In the genomic region with DNA sequence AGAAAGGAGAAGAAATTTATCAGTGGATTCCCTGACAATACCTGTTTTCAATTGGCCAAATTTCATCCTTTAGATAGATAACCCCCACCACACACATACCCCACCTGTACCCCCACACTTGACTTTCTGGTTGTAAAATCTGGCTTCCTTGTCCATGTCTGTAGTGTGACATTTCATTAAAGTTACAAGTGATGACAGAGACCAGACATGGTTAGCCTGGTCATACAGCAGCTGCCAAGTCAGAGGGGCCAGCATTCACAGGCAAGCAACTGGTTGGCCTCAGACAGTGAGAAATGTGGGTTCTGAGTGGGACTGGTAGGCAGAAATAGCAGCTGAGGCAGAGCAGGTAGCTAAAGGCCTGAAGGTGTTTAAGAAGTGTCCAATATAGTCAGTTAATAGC, we compare ENCODE assay signal across 31 cellular contexts.
DNase-seq lines count a peak whose midpoint lies in the region; ATAC-seq and TF ChIP-seq lines count a peak whose summit lies in the region.
"Had no signal": no experiment of that assay in that cellular context is flagged by ENCODE, and none has a peak within 500 bp of the region (broad histone marks: within the 10 kb centered on the region; RNA-seq: fewer than 3 reads in every experiment).

No MANE protein-coding gene starts in this region.

- H3K27me3 ChIP-seq in SK-N-SH (ENCODE audit: insufficient read depth): no peaks in the 10 kb centered on the region
- H3K27me3 ChIP-seq: BE2C; BLaER1; BLaER1 treated with 17β-estradiol and CSF1 and Interleukin-3, amounts not matched to agents 10 nM and 100 nM had no signal

- no peak overlapping the region for H3K4me3 Mint-ChIP-seq in activated T-helper 2 cell treated with anti-CD3 and anti-CD28 coated beads, Interferon-gamma antibody, Interleukin-2, Interleukin-4, amounts not matched to agents 10 μg/mL and 5 μg/mL and 100 μg/mL, durations not matched to agents 14 hours and 24 hours and 36 hours (ENCODE audit: low read depth)
- H3K4me3 Mint-ChIP-seq: B cell; CD14-positive monocyte; CD4-positive, alpha-beta memory T cell; CD4-positive, alpha-beta T cell; CD4-positive, CD25-positive, alpha-beta regulatory T cell; CD8-positive, alpha-beta memory T cell; CD8-positive, alpha-beta T cell had no signal

- no peak overlapping the region for H3K4me2 ChIP-seq in SK-N-SH
- H3K4me2 ChIP-seq: A549; BLaER1; BLaER1 treated with 17β-estradiol and CSF1 and Interleukin-3, amounts not matched to agents 10 nM and 100 nM had no signal

- peaks cover 0 to 7% of the 10 kb centered on the region in 2 experiments; a peak in 1 of 4 replicates for H3K4me1 ChIP-seq in SK-N-SH (ENCODE audit: control insufficient read depth in 1 of 2, insufficient read depth in 2 of 2, low read depth in 1 of 2, low read length in 1 of 2)
- H3K4me1 ChIP-seq: A549; BE2C; BLaER1; BLaER1 treated with 17β-estradiol and CSF1 and Interleukin-3, amounts not matched to agents 10 nM and 100 nM; Caco-2 had no signal

- CTCF ChIA-PET in SK-N-SH (lab: Yijun Ruan, JAX): no interaction called here

- ATAC-seq in SK-N-SH treated with all-trans-retinoic acid at 6 μM for 48 hours: no peak
- ATAC-seq: A549; CD8-positive, alpha-beta T cell had no signal

- no peaks in the 10 kb centered on the region for H3K9me3 ChIP-seq in SK-N-SH
- H3K9me3 ChIP-seq: A549; BE2C; BLaER1; BLaER1 treated with 17β-estradiol and CSF1 and Interleukin-3, amounts not matched to agents 10 nM and 100 nM; Caco-2 had no signal

- no peak for TF ChIP-seq CTCF in SK-N-SH (IDR thresholded peaks at IDR 0.05)

- no peaks in the 10 kb centered on the region for H3K36me3 ChIP-seq in SK-N-SH (replicated peaks in 1 of 2; ENCODE audit: control insufficient read depth in 1 of 2, insufficient read depth in 2 of 2, low read length in 1 of 2)
- H3K36me3 ChIP-seq: BE2C; BLaER1; BLaER1 treated with 17β-estradiol and CSF1 and Interleukin-3, amounts not matched to agents 10 nM and 100 nM had no signal

- DNase-seq in SK-N-SH (peak; percentile 29), SK-N-DZ (ENCODE audit: low spot score) (peak; percentile 90)
- DNase-seq in activated T-helper 2 cell treated with anti-CD3 and anti-CD28 coated beads, Interferon-gamma antibody, Interleukin-2, Interleukin-4, amounts not matched to agents 10 μg/mL and 5 μg/mL and 100 μg/mL, durations not matched to agents 14 hours and 24 hours and 36 hours (ENCODE audit: low spot score): no peak
- DNase-seq: 8988T; ACHN; AML-193; BE2C; C1 segment of cervical spinal cord; Caco-2; Calu3; CD4-positive, alpha-beta memory T cell; CD4-positive, alpha-beta T cell; CD4-positive, CD25-positive, alpha-beta regulatory T cell; CD8-positive, alpha-beta memory T cell; CD8-positive, alpha-beta T cell; COR-L47; DMS 273 treated with DMSO at 0.1 percent for 48 hours; DMS153; DMS53; DMS79; DMS79 treated with DMSO at 0.1 percent for 48 hours; DND-41; EL had no signal

- no peak overlapping the region for H2AFZ ChIP-seq in SK-N-SH (ENCODE audit: low read depth)

- no peak; a peak in 1 of 4 replicates for TF ChIP-seq EP300 in SK-N-SH (IDR thresholded peaks at IDR 0.05; ENCODE audit: borderline replicate concordance in 1 of 2, low read depth in 1 of 2, low read length in 1 of 2)

- no peaks in the 10 kb centered on the region for H3K27me3 Mint-ChIP-seq in activated T-helper 2 cell treated with anti-CD3 and anti-CD28 coated beads, Interferon-gamma antibody, Interleukin-2, Interleukin-4, amounts not matched to agents 10 μg/mL and 5 μg/mL and 100 μg/mL, durations not matched to agents 14 hours and 24 hours and 36 hours (ENCODE audit: low read depth)
- H3K27me3 Mint-ChIP-seq: B cell; CD4-positive, alpha-beta memory T cell; CD8-positive, alpha-beta memory T cell had no signal

- intact Hi-C loops in activated T-helper 2 cell treated with anti-CD3 and anti-CD28 coated beads, Interferon-gamma antibody, Interleukin-2, Interleukin-4, amounts not matched to agents 10 μg/mL and 5 μg/mL and 100 μg/mL, durations not matched to agents 14 hours and 24 hours and 36 hours (cut with micrococcal nuclease): no loop called here

- H3K4me1 Mint-ChIP-seq in activated T-helper 2 cell treated with anti-CD3 and anti-CD28 coated beads, Interferon-gamma antibody, Interleukin-2, Interleukin-4, amounts not matched to agents 10 μg/mL and 5 μg/mL and 100 μg/mL, durations not matched to agents 14 hours and 24 hours and 36 hours (ENCODE audit: low read depth): no peaks in the 10 kb centered on the region
- H3K4me1 Mint-ChIP-seq: B cell; CD14-positive monocyte; CD4-positive, alpha-beta memory T cell; CD4-positive, CD25-positive, alpha-beta regulatory T cell; CD8-positive, alpha-beta memory T cell had no signal

- no peaks in the 10 kb centered on the region for H3K9me2 ChIP-seq in SK-N-SH

- POLR2A ChIA-PET in SK-N-SH (lab: Yijun Ruan, JAX): no interaction called here

- H3K36me3 Mint-ChIP-seq in activated T-helper 2 cell treated with anti-CD3 and anti-CD28 coated beads, Interferon-gamma antibody, Interleukin-2, Interleukin-4, amounts not matched to agents 10 μg/mL and 5 μg/mL and 100 μg/mL, durations not matched to agents 14 hours and 24 hours and 36 hours (ENCODE audit: low read depth): no peaks in the 10 kb centered on the region
- H3K36me3 Mint-ChIP-seq: CD14-positive monocyte; CD4-positive, alpha-beta memory T cell; CD4-positive, CD25-positive, alpha-beta regulatory T cell; CD8-positive, alpha-beta memory T cell; CD8-positive, alpha-beta T cell had no signal

- H3K9me3 Mint-ChIP-seq in activated T-helper 2 cell treated with anti-CD3 and anti-CD28 coated beads, Interferon-gamma antibody, Interleukin-2, Interleukin-4, amounts not matched to agents 10 μg/mL and 5 μg/mL and 100 μg/mL, durations not matched to agents 14 hours and 24 hours and 36 hours: no peaks in the 10 kb centered on the region
- H3K9me3 Mint-ChIP-seq: CD8-positive, alpha-beta T cell had no signal

- H3K27ac ChIP-seq in SK-N-SH (ENCODE audit: low read depth in 2 of 2, low read length in 1 of 2): 0 out of 4 replicates have a peak overlapping the region, but pooled peaks of 1 of the 2 experiments have one; percentile 11
- H3K27ac ChIP-seq: 22Rv1; A549; BLaER1; BLaER1 treated with 17β-estradiol and CSF1 and Interleukin-3, amounts not matched to agents 10 nM and 100 nM; C4-2B had no signal

- H3K9ac ChIP-seq in SK-N-SH: no peak overlapping the region
- H3K9ac ChIP-seq: BLaER1; BLaER1 treated with 17β-estradiol and CSF1 and Interleukin-3, amounts not matched to agents 10 nM and 100 nM had no signal

- no peaks in the 10 kb centered on the region for H3F3A ChIP-seq in SK-N-SH (replicated peaks; ENCODE audit: insufficient read depth)

- H3K4me3 ChIP-seq in SK-N-SH (ENCODE audit: low read depth in 2 of 2, low read length in 1 of 2): no peak overlapping the region
- H3K4me3 ChIP-seq: A549; BLaER1; BLaER1 treated with 17β-estradiol and CSF1 and Interleukin-3, amounts not matched to agents 10 nM and 100 nM had no signal

- H3K27ac Mint-ChIP-seq in activated T-helper 2 cell treated with anti-CD3 and anti-CD28 coated beads, Interferon-gamma antibody, Interleukin-2, Interleukin-4, amounts not matched to agents 10 μg/mL and 5 μg/mL and 100 μg/mL, durations not matched to agents 14 hours and 24 hours and 36 hours: no peak overlapping the region
- H3K27ac Mint-ChIP-seq: B cell; CD4-positive, alpha-beta memory T cell; CD4-positive, alpha-beta T cell; CD4-positive, CD25-positive, alpha-beta regulatory T cell; CD8-positive, alpha-beta memory T cell; CD8-positive, alpha-beta T cell had no signal

- H4K20me1 ChIP-seq in SK-N-SH (ENCODE audit: insufficient read depth): no peaks in the 10 kb centered on the region
- H4K20me1 ChIP-seq: BLaER1; BLaER1 treated with 17β-estradiol and CSF1 and Interleukin-3, amounts not matched to agents 10 nM and 100 nM had no signal

- no peaks in the 10 kb centered on the region for H3K79me2 ChIP-seq in SK-N-SH (ENCODE audit: insufficient read depth)

- TF ChIP-seq RAD21 in SK-N-SH (IDR thresholded peaks at IDR 0.05; ENCODE audit: low read length): no peak

TF ChIP-seq in SK-N-SH treated with all-trans-retinoic acid at 6 μM for 48 hours, 23 proteins besides CTCF, POLR2A, EP300 and RAD21:
- TF ChIP-seq, protein P1, sequence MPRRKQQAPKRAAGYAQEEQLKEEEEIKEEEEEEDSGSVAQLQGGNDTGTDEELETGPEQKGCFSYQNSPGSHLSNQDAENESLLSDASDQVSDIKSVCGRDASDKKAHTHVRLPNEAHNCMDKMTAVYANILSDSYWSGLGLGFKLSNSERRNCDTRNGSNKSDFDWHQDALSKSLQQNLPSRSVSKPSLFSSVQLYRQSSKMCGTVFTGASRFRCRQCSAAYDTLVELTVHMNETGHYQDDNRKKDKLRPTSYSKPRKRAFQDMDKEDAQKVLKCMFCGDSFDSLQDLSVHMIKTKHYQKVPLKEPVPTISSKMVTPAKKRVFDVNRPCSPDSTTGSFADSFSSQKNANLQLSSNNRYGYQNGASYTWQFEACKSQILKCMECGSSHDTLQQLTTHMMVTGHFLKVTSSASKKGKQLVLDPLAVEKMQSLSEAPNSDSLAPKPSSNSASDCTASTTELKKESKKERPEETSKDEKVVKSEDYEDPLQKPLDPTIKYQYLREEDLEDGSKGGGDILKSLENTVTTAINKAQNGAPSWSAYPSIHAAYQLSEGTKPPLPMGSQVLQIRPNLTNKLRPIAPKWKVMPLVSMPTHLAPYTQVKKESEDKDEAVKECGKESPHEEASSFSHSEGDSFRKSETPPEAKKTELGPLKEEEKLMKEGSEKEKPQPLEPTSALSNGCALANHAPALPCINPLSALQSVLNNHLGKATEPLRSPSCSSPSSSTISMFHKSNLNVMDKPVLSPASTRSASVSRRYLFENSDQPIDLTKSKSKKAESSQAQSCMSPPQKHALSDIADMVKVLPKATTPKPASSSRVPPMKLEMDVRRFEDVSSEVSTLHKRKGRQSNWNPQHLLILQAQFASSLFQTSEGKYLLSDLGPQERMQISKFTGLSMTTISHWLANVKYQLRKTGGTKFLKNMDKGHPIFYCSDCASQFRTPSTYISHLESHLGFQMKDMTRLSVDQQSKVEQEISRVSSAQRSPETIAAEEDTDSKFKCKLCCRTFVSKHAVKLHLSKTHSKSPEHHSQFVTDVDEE (CRISPR knock-in tag; IDR thresholded peaks at IDR 0.05): no peak
